Comparison of ENCODE assay signal across 1 cellular context in the genomic region with DNA sequence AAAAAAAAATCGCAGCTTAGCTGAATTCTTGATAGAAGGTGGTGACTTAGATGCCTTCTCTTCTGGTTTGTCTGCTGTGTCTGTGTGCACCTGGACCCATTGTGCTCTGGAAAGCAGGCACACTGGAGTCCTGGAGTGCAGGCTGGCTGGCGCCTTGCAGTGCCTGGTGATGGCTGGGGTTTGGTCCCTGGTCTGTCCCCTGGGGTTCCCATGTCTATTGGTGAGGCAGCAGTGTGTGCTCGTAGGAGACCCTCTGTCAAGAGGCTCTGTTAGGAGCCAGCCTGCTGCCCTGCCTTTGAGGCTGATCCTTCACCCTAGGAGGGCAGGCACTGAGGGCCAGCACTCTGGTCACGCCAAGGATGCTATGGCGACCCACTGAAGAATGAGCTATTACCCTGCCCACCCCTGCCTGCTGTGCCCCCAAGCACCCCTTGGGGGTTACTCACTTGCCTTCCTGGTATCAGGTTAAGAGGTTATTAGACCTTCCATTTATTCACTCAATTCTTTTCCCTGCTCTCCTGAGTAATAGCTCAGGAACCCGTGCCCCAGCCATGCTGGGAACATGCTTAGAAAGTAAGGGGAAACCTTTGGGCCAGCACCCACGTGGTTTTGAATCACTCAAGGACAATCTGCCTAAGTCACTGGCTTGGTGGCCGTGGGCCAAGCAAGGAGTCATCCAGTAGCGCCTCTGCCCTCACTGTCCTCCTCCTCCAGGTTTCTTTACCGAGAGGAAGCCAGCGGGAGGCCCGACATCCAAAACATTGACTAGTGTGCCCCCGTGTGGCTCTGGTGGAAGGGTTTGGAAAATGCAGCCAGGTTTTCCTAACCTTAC.
TF ChIP-seq lines count a peak whose summit lies in the region.

No MANE protein-coding gene starts in this region.

TF ChIP-seq in K562, 482 proteins besides CTCF, POLR2A, EP300 and RAD21 (continues in another document):
- TF ChIP-seq MAX (CRISPR knock-in tag; IDR thresholded peaks at IDR 0.05), result peak; percentile 73
- TF ChIP-seq CREB1 (IDR thresholded peaks at IDR 0.05), result peak; percentile 75; the same call in 1 of the 2 replicates
- TF ChIP-seq CREB1 (CRISPR knock-in tag; IDR thresholded peaks at IDR 0.05), result peak; percentile 70
- TF ChIP-seq ATF7 (IDR thresholded peaks at IDR 0.05), result peak; percentile 77
- TF ChIP-seq USF1 (CRISPR knock-in tag; IDR thresholded peaks at IDR 0.05), result peak; percentile 68
- TF ChIP-seq HMGXB4 (CRISPR knock-in tag; IDR thresholded peaks at IDR 0.05), result no peak
- peak; percentile 33; the same call in 1 of the 2 replicates for TF ChIP-seq HMBOX1 (IDR thresholded peaks at IDR 0.05)
- TF ChIP-seq ZNF766 (CRISPR knock-in tag; conservative IDR thresholded peaks at IDR 0.05), result peak; percentile 83
- 0 out of 4 replicates have a peak, but pooled peaks have one; percentile 13 to 19 for TF ChIP-seq NRF1 (conservative IDR thresholded peaks at IDR 0.05 in 1 of 2, IDR thresholded peaks at IDR 0.05 in 1 of 2)
- TF ChIP-seq SMARCE1 (IDR thresholded peaks at IDR 0.05), result 0 out of 2 replicates have a peak, but pooled peaks have one; percentile 26
- TF ChIP-seq RBBP5 (IDR thresholded peaks at IDR 0.05; ENCODE audit: borderline replicate concordance, insufficient read depth, low read length, poor library complexity, severe bottlenecking), result no peak
- peak; percentile 38; the same call in 1 of the 2 replicates for TF ChIP-seq ZNF431 (CRISPR knock-in tag; IDR thresholded peaks at IDR 0.05)
- peak; percentile 57; the same call in 1 of the 2 replicates for TF ChIP-seq TOE1 (IDR thresholded peaks at IDR 0.05; ENCODE audit: borderline replicate concordance)
- TF ChIP-seq TOE1 (CRISPR knock-in tag; IDR thresholded peaks at IDR 0.05; ENCODE audit: borderline replicate concordance, low read depth), result no peak
- TF ChIP-seq USF2 (CRISPR knock-in tag; IDR thresholded peaks at IDR 0.05), result peak; percentile 59
- TF ChIP-seq XRCC5 (IDR thresholded peaks at IDR 0.05; ENCODE audit: low read depth, low read length), result 0 out of 2 replicates have a peak, but pooled peaks have one; percentile 76
- TF ChIP-seq CBX3 (IDR thresholded peaks at IDR 0.05; ENCODE audit: borderline replicate concordance in 1 of 2, low read length in 2 of 2), result no peak
- peak; percentile 35; the same call in 1 of the 2 replicates for TF ChIP-seq C11orf30 (IDR thresholded peaks at IDR 0.05; ENCODE audit: low read depth)
- TF ChIP-seq L3MBTL2 (IDR thresholded peaks at IDR 0.05), result peak; percentile 82
- TF ChIP-seq TRIM24 (IDR thresholded peaks at IDR 0.05), result 0 out of 4 replicates have a peak, but pooled peaks of 1 of the 2 experiments have one; percentile 18
- TF ChIP-seq, protein P1, sequence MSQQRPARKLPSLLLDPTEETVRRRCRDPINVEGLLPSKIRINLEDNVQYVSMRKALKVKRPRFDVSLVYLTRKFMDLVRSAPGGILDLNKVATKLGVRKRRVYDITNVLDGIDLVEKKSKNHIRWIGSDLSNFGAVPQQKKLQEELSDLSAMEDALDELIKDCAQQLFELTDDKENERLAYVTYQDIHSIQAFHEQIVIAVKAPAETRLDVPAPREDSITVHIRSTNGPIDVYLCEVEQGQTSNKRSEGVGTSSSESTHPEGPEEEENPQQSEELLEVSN (IDR thresholded peaks at IDR 0.05; ENCODE audit: borderline replicate concordance in 1 of 2, extremely low read depth in 1 of 2, insufficient read depth in 1 of 2, insufficient read length in 1 of 2, low read depth in 1 of 2, low read length in 1 of 2, poor library complexity in 1 of 2, severe bottlenecking in 1 of 2), result no peak
- peak; percentile 33; the same call in 1 of the 2 replicates for TF ChIP-seq ETV1 (tag; conservative IDR thresholded peaks at IDR 0.05; ENCODE audit: low read depth)
- TF ChIP-seq ZBTB1 (CRISPR knock-in tag; IDR thresholded peaks at IDR 0.05; ENCODE audit: borderline replicate concordance, low read depth), result no peak
- TF ChIP-seq, protein P2, sequence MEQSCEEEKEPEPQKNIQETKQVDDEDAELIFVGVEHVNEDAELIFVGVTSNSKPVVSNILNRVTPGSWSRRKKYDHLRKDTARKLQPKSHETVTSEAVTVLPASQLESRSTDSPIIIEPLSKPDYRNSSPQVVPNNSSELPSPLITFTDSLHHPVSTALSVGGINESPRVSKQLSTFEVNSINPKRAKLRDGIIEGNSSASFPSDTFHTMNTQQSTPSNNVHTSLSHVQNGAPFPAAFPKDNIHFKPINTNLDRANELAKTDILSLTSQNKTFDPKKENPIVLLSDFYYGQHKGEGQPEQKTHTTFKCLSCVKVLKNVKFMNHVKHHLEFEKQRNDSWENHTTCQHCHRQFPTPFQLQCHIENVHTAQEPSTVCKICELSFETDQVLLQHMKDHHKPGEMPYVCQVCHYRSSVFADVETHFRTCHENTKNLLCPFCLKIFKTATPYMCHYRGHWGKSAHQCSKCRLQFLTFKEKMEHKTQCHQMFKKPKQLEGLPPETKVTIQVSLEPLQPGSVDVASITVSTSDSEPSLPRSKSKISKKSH (CRISPR knock-in tag; IDR thresholded peaks at IDR 0.05), result no peak
- peak; percentile 13 for TF ChIP-seq HDAC3 (IDR thresholded peaks at IDR 0.05; ENCODE audit: borderline replicate concordance, partially characterized antibody)
- peak; percentile 52 for TF ChIP-seq EP400 (IDR thresholded peaks at IDR 0.05)
- peak; percentile 72 for TF ChIP-seq MYC (IDR thresholded peaks at IDR 0.05; ENCODE audit: low read depth, low read length)
- peak; percentile 44; the same call in 1 of the 2 replicates for TF ChIP-seq MYC (CRISPR knock-in tag; IDR thresholded peaks at IDR 0.05; ENCODE audit: borderline replicate concordance, low read depth)
- TF ChIP-seq HNRNPL (IDR thresholded peaks at IDR 0.05; ENCODE audit: low read depth, low read length), result no peak
- peak; percentile 24 for TF ChIP-seq MEIS2 (IDR thresholded peaks at IDR 0.05; ENCODE audit: partially characterized antibody)
- peak; percentile 93 for TF ChIP-seq FOSL1 (tag; conservative IDR thresholded peaks at IDR 0.05)
- peak; percentile 58 for TF ChIP-seq NFE2 (IDR thresholded peaks at IDR 0.05; ENCODE audit: low read depth)
- TF ChIP-seq ZFX (CRISPR knock-in tag; IDR thresholded peaks at IDR 0.05), result no peak
- TF ChIP-seq ZKSCAN1 (IDR thresholded peaks at IDR 0.05; ENCODE audit: low read depth, low read length), result 0 out of 2 replicates have a peak, but pooled peaks have one; percentile 36
- TF ChIP-seq RCOR1 (IDR thresholded peaks at IDR 0.05; ENCODE audit: borderline replicate concordance in 1 of 2, low read depth in 2 of 2, low read length in 2 of 2), result peak in 1 of 2 experiments; percentile 66; a peak in 2 of 4 replicates
- TF ChIP-seq MAFK (IDR thresholded peaks at IDR 0.05; ENCODE audit: low read length), result peak; percentile 19; the same call in 1 of the 2 replicates
- no peak for TF ChIP-seq TEAD1 (CRISPR knock-in tag; IDR thresholded peaks at IDR 0.05)
- peak; percentile 22; the same call in 1 of the 2 replicates for TF ChIP-seq SOX6 (IDR thresholded peaks at IDR 0.05)
- TF ChIP-seq, protein P3, sequence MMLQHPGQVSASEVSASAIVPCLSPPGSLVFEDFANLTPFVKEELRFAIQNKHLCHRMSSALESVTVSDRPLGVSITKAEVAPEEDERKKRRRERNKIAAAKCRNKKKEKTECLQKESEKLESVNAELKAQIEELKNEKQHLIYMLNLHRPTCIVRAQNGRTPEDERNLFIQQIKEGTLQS (IDR thresholded peaks at IDR 0.05), result peak; percentile 66; the same call in 1 of the 2 replicates
- TF ChIP-seq, protein P3 (CRISPR knock-in tag; conservative IDR thresholded peaks at IDR 0.05), result 0 out of 2 replicates have a peak, but pooled peaks have one; percentile 37
- TF ChIP-seq, protein P4, sequence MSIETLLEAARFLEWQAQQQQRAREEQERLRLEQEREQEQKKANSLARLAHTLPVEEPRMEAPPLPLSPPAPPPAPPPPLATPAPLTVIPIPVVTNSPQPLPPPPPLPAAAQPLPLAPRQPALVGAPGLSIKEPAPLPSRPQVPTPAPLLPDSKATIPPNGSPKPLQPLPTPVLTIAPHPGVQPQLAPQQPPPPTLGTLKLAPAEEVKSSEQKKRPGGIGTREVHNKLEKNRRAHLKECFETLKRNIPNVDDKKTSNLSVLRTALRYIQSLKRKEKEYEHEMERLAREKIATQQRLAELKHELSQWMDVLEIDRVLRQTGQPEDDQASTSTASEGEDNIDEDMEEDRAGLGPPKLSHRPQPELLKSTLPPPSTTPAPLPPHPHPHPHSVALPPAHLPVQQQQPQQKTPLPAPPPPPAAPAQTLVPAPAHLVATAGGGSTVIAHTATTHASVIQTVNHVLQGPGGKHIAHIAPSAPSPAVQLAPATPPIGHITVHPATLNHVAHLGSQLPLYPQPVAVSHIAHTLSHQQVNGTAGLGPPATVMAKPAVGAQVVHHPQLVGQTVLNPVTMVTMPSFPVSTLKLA (conservative IDR thresholded peaks at IDR 0.05), result peak; percentile 69 to 79
- TF ChIP-seq DDX20 (tag; IDR thresholded peaks at IDR 0.05; ENCODE audit: low read depth), result no peak
- TF ChIP-seq, protein P5, sequence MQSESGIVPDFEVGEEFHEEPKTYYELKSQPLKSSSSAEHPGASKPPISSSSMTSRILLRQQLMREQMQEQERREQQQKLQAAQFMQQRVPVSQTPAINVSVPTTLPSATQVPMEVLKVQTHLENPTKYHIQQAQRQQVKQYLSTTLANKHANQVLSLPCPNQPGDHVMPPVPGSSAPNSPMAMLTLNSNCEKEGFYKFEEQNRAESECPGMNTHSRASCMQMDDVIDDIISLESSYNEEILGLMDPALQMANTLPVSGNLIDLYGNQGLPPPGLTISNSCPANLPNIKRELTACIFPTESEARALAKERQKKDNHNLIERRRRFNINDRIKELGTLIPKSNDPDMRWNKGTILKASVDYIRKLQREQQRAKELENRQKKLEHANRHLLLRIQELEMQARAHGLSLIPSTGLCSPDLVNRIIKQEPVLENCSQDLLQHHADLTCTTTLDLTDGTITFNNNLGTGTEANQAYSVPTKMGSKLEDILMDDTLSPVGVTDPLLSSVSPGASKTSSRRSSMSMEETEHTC (IDR thresholded peaks at IDR 0.05), result peak; percentile 36; the same call in 1 of the 2 replicates
- no peak for TF ChIP-seq FOS (IDR thresholded peaks at IDR 0.05; ENCODE audit: extremely low read depth, insufficient read length)
- peak; percentile 69 for TF ChIP-seq ZFP36 (IDR thresholded peaks at IDR 0.05; ENCODE audit: low read depth, low read length, partially characterized antibody)
- TF ChIP-seq VEZF1 (CRISPR knock-in tag; IDR thresholded peaks at IDR 0.05), result peak; percentile 20; the same call in 1 of the 2 replicates
- 0 out of 4 replicates have a peak, but pooled peaks of 1 of the 2 experiments have one; percentile 13 for TF ChIP-seq FOXK2 (conservative IDR thresholded peaks at IDR 0.05 in 1 of 2, IDR thresholded peaks at IDR 0.05 in 1 of 2; ENCODE audit: low read depth in 2 of 2)
- TF ChIP-seq MAZ (CRISPR knock-in tag; conservative IDR thresholded peaks at IDR 0.05 in 1 of 2, IDR thresholded peaks at IDR 0.05 in 1 of 2), result peak in 1 of 2 experiments; percentile 77; a peak in 2 of 4 replicates
- TF ChIP-seq JUND (IDR thresholded peaks at IDR 0.05; ENCODE audit: borderline replicate concordance, low read depth, low read length), result peak; percentile 86
- peak; percentile 70; the same call in 1 of the 3 replicates for TF ChIP-seq JUND (tag; IDR thresholded peaks at IDR 0.05; ENCODE audit: borderline replicate concordance, low read depth, low read length)
- TF ChIP-seq CBFA2T3 (IDR thresholded peaks at IDR 0.05), result 0 out of 2 replicates have a peak, but pooled peaks have one; percentile 6
